Comparison of ENCODE assay signal across 8 cellular contexts in genomic region chr3:11335056-11335608, GRCh38.
DNase-seq lines count a peak whose midpoint lies in the region; ATAC-seq and TF ChIP-seq lines count a peak whose summit lies in the region.

No MANE protein-coding gene starts in this region.

- H3K4me3 ChIP-seq in lung (no peak overlapping the region), uterus (no peak overlapping the region)

- H3K9me3 ChIP-seq in lung (ENCODE audit: control insufficient read depth in 2 of 2, insufficient read depth in 1 of 2, low read length in 1 of 2) (no peaks in the 10 kb centered on the region), uterus (no peaks in the 10 kb centered on the region)

- DNase-seq in Right ventricle myocardium inferior (ENCODE audit: missing footprints): no peak
- no peak for DNase-seq in cardiac septum (ENCODE audit: low spot score)
- peak; percentile 50 for DNase-seq in HuH-7 (ENCODE audit: low spot score)
- peak; percentile 77 for DNase-seq in RPMI7951 (ENCODE audit: low read depth)
- peak; percentile 71 to 78 for DNase-seq in dermis microvascular lymphatic vessel endothelial cell (ENCODE audit: low read depth in 2 of 2)
- DNase-seq in lung (ENCODE audit: low spot score): no peak
- no peak for DNase-seq in uterus

- peak; percentile 37 for TF ChIP-seq CTCF in lung (IDR thresholded peaks at IDR 0.05; ENCODE audit: control extremely low read depth, extremely low read depth)
- TF ChIP-seq CTCF in uterus (IDR thresholded peaks at IDR 0.05): peak; percentile 57 to 86 (median 69)

- no peaks in the 10 kb centered on the region for H3K4me1 ChIP-seq in lung (ENCODE audit: control insufficient read depth in 2 of 2, insufficient read depth in 2 of 2, low read length in 2 of 2)
- no peaks in the 10 kb centered on the region for H3K4me1 ChIP-seq in uterus

- ATAC-seq in Right ventricle myocardium inferior: peak; percentile 67
- no peak for ATAC-seq in lung (ENCODE audit: insufficient read depth, low FRiP score)
- ATAC-seq in HG02571 (IDR thresholded peaks at IDR 0.05; ENCODE audit: unreplicated experiment): no peak

- H3K36me3 ChIP-seq in lung (ENCODE audit: control insufficient read depth in 2 of 2, insufficient read depth in 2 of 2, low read length in 2 of 2) (peaks cover 5 to 8% of the 10 kb centered on the region in 2 donors), uterus (no peaks in the 10 kb centered on the region)

- WGBS in lung, 2 donors: 40 to 51% methylated on average over 4 of the region's 4 CpGs

- H3K27ac ChIP-seq in lung (ENCODE audit: low read depth in 1 of 2, low read length in 1 of 2) (no peak overlapping the region), uterus (no peak overlapping the region)

- no peaks in the 10 kb centered on the region for H3K27me3 ChIP-seq in lung (ENCODE audit: control insufficient read depth, insufficient read depth)
- H3K27me3 ChIP-seq in uterus: no peaks in the 10 kb centered on the region

- no peak for TF ChIP-seq POLR2A in uterus (IDR thresholded peaks at IDR 0.05)

- intact Hi-C loops in Right ventricle myocardium inferior (cut with DNase I) (loop anchor here (5.0 to 10.0 kb wide), 2 partner anchors 183 to 380 kb away; partner anchors contain the start of gene HRH1), cardiac septum (cut with DNase I) (loop anchor here (2.0 to 10.0 kb wide), 4 partner anchors 98 to 388 kb away; no protein-coding TSS in a partner anchor), uterus (cut with DNase I; ENCODE audit: low total_unique reads) (loop anchor here (10.0 kb wide), 1 partner anchor 270 kb away; no protein-coding TSS in a partner anchor)

Comparison
In these comparisons a context has a peak if more than half of its experiments do, and no peak if none do; other contexts are left out.
1. DNase-seq: peak in HuH-7 (single experiment), RPMI7951 (single experiment) and dermis microvascular lymphatic vessel endothelial cell (2 of 2); none in Right ventricle myocardium inferior (single experiment), cardiac septum (single experiment), lung (single experiment) and uterus (0 of 2).